ENCODE assay signal across 16 cellular contexts in genomic region chr2:219968685-219969345, GRCh38.
DNase-seq lines count a peak whose midpoint lies in the region; ATAC-seq, FAIRE-seq and TF ChIP-seq lines count a peak whose summit lies in the region.
"Had no signal": no experiment of that assay in that cellular context is flagged by ENCODE, and none has a peak within 500 bp of the region (broad histone marks: within the 10 kb centered on the region; RNA-seq: fewer than 3 reads in every experiment).

No MANE protein-coding gene starts in this region.

- intact Hi-C loops in HepG2 (cut with micrococcal nuclease; ENCODE audit: unreplicated experiment) (no loop called here), right lobe of liver (cut with DNase I) (no loop called here), esophagus muscularis mucosa (cut with DNase I) (no loop called here), body of pancreas (cut with DNase I) (no loop called here), colonic mucosa (cut with DNase I) (no loop called here)

- in situ Hi-C loops in HepG2 (cut with HindIII; ENCODE audit: extremely low pct_ligation_motif_present, low pct_unique_long_range_greater_than_20kb), result no loop called here

- no TSS peak for BruUV-seq in HepG2 (replicated peaks; lab: Mats Ljungman, UMichigan)

- H3K4me1 ChIP-seq in HepG2 (ENCODE audit: insufficient read depth, low read length), result no peaks in the 10 kb centered on the region
- no peaks in the 10 kb centered on the region for H3K4me1 ChIP-seq in right lobe of liver
- H3K4me1 ChIP-seq in esophagus muscularis mucosa, result no peaks in the 10 kb centered on the region
- no peaks in the 10 kb centered on the region for H3K4me1 ChIP-seq in body of pancreas
- no peaks in the 10 kb centered on the region for H3K4me1 ChIP-seq in colonic mucosa
- H3K4me1 ChIP-seq: stomach had no signal

- POLR2A ChIA-PET in HepG2 (lab: Yijun Ruan, JAX) (no interaction called here), RWPE1 (lab: Yijun Ruan, JAX; ENCODE audit: low non-redundant PET) (no interaction called here)

- H3K36me3 ChIP-seq in HepG2 (replicated peaks in 1 of 2; ENCODE audit: control insufficient read depth in 1 of 2, insufficient read depth in 2 of 2, low read length in 2 of 2), result no peaks in the 10 kb centered on the region
- no peaks in the 10 kb centered on the region for H3K36me3 ChIP-seq in right lobe of liver
- H3K36me3 ChIP-seq in esophagus muscularis mucosa, result no peaks in the 10 kb centered on the region
- H3K36me3 ChIP-seq in body of pancreas (replicated peaks in 1 of 2; ENCODE audit: insufficient read depth in 1 of 2, low read depth in 2 of 2), result no peaks in the 10 kb centered on the region
- H3K36me3 ChIP-seq in colonic mucosa, result no peaks in the 10 kb centered on the region
- H3K36me3 ChIP-seq: stomach had no signal

- H2AFZ ChIP-seq in HepG2 (ENCODE audit: low read length), result no peak overlapping the region

- no peak for TF ChIP-seq CTCF in HepG2 (CRISPR knock-in tag; IDR thresholded peaks at IDR 0.05)
- TF ChIP-seq CTCF in right lobe of liver (IDR thresholded peaks at IDR 0.05), result no peak
- TF ChIP-seq CTCF in RWPE1 (conservative IDR thresholded peaks at IDR 0.05; ENCODE audit: low read depth), result no peak
- TF ChIP-seq CTCF in esophagus muscularis mucosa (IDR thresholded peaks at IDR 0.05), result no peak
- no peak for TF ChIP-seq CTCF in body of pancreas (IDR thresholded peaks at IDR 0.05)
- TF ChIP-seq CTCF in colonic mucosa (IDR thresholded peaks at IDR 0.05), result no peak

- 0 out of 5 replicates have a peak, but pooled peaks cover 1 to 8% of the 10 kb centered on the region in 2 experiments for H3K27me3 ChIP-seq in HepG2 (ENCODE audit: control insufficient read depth in 1 of 2, insufficient read depth in 2 of 2, low read length in 2 of 2)
- H3K27me3 ChIP-seq in right lobe of liver, result no peaks in the 10 kb centered on the region
- H3K27me3 ChIP-seq in esophagus muscularis mucosa, result no peaks in the 10 kb centered on the region
- no peaks in the 10 kb centered on the region for H3K27me3 ChIP-seq in body of pancreas
- no peaks in the 10 kb centered on the region for H3K27me3 ChIP-seq in colonic mucosa
- H3K27me3 ChIP-seq: stomach had no signal

- TF ChIP-seq POLR2A in HepG2 (IDR thresholded peaks at IDR 0.05; ENCODE audit: insufficient read depth in 1 of 2, low read depth in 2 of 2, low read length in 2 of 2) (no peak), right lobe of liver (IDR thresholded peaks at IDR 0.05) (no peak), esophagus muscularis mucosa (IDR thresholded peaks at IDR 0.05; ENCODE audit: low read depth) (no peak), body of pancreas (IDR thresholded peaks at IDR 0.05) (no peak)

- H3K27ac ChIP-seq in HepG2 (ENCODE audit: extremely low read length, insufficient read depth, low read length) (no peak overlapping the region), right lobe of liver (no peak overlapping the region), RWPE1 (peak overlapping the region; percentile 75), esophagus muscularis mucosa (replicated peaks in 1 of 4) (no peak overlapping the region), body of pancreas (no peak overlapping the region), colonic mucosa (no peak overlapping the region)
- H3K27ac ChIP-seq: stomach had no signal

- H3K9me3 ChIP-seq in HepG2 (ENCODE audit: low read length), result no peaks in the 10 kb centered on the region
- no peaks in the 10 kb centered on the region for H3K9me3 ChIP-seq in right lobe of liver
- H3K9me3 ChIP-seq in esophagus muscularis mucosa, result no peaks in the 10 kb centered on the region
- H3K9me3 ChIP-seq in body of pancreas, result no peaks in the 10 kb centered on the region
- no peaks in the 10 kb centered on the region for H3K9me3 ChIP-seq in colonic mucosa
- H3K9me3 ChIP-seq: stomach had no signal

- TF ChIP-seq RAD21 in HepG2 (CRISPR knock-in tag; IDR thresholded peaks at IDR 0.05), result no peak

- H3K4me3 ChIP-seq in HepG2 (replicated peaks in 1 of 3; ENCODE audit: insufficient read depth in 1 of 3, low read depth in 2 of 3, low read length in 3 of 3), result no peak overlapping the region
- no peak overlapping the region for H3K4me3 ChIP-seq in right lobe of liver
- H3K4me3 ChIP-seq in esophagus muscularis mucosa, result no peak overlapping the region
- H3K4me3 ChIP-seq in body of pancreas, result no peak overlapping the region
- H3K4me3 ChIP-seq in colonic mucosa, result no peak overlapping the region
- H3K4me3 ChIP-seq: stomach had no signal

- H3K9ac ChIP-seq in HepG2 (ENCODE audit: insufficient read depth, low read depth, low read length), result no peak overlapping the region
- H3K9ac ChIP-seq in colonic mucosa (ENCODE audit: low read depth in 2 of 2, low read length in 2 of 2), result no peak overlapping the region

- no peak for DNase-seq in HepG2 (ENCODE audit: low spot score)
- no peak for DNase-seq in right lobe of liver
- DNase-seq in RWPE1 (ENCODE audit: low spot score), result peak; percentile 96
- DNase-seq in esophagus muscularis mucosa (ENCODE audit: extremely low spot score), result peak; percentile 82
- no peak for DNase-seq in body of pancreas
- no peak for DNase-seq in SHP77 treated with DMSO at 0.1 percent for 48 hours (lab: John Stamatoyannopoulos, UW)
- DNase-seq in colonic mucosa, result no peak
- DNase-seq: activated CD4-positive, CD25-positive, alpha-beta regulatory T cell; activated naive CD4-positive, alpha-beta T cell treated with anti-CD3 and anti-CD28 coated beads, Interleukin-2, amount 50 U/mL, for 16 hours; cerebellar nuclear complex; COR-L47; NCI-H1105 treated with DMSO at 0.1 percent for 48 hours; NCI-H2227 treated with DMSO at 0.1 percent for 48 hours; stomach had no signal

- no peak for FAIRE-seq in HepG2 (lab: Jason Lieb, UNC)
- FAIRE-seq: A204.1 had no signal

- ATAC-seq in HepG2, result no peak
- no peak for ATAC-seq in right lobe of liver
- no peak for ATAC-seq in body of pancreas
- ATAC-seq in HG03045 (IDR thresholded peaks at IDR 0.05; ENCODE audit: unreplicated experiment), result no peak

- CTCF ChIA-PET in HepG2 (lab: Yijun Ruan, JAX; ENCODE audit: low intra/inter-chr PET ratio, low total read pairs) (no interaction called here), RWPE1 (lab: Yijun Ruan, JAX) (interaction anchor here (0.6 kb wide), 2 partner anchors 439 to 850 kb away, joined by 3 to 4 read pairs; no protein-coding TSS in a partner anchor)

- H4K20me1 ChIP-seq in HepG2 (ENCODE audit: insufficient read depth, low read length), result no peaks in the 10 kb centered on the region

- no peaks in the 10 kb centered on the region for H3K79me2 ChIP-seq in HepG2 (ENCODE audit: insufficient read depth, low read length)

- WGBS in HepG2 (ENCODE audit: low lambda C conversion rate), result 7% methylated on average over 6 of the region's 6 CpGs
- 33% methylated on average over 6 of the region's 6 CpGs for WGBS in right lobe of liver (ENCODE audit: insufficient coverage, low coverage, low lambda C conversion rate, missing lambda C conversion rate)
- WGBS in esophagus muscularis mucosa, result 82% methylated on average over 6 of the region's 6 CpGs
- 78 to 81% methylated on average over 6 of the region's 6 CpGs for WGBS in body of pancreas, 2 donors

- no peak for TF ChIP-seq EP300 in HepG2 (IDR thresholded peaks at IDR 0.05; ENCODE audit: low read depth in 2 of 2, low read length in 2 of 2)
- no peak for TF ChIP-seq EP300 in HepG2 (CRISPR knock-in tag; IDR thresholded peaks at IDR 0.05; ENCODE audit: borderline replicate concordance)
- TF ChIP-seq EP300 in esophagus muscularis mucosa (IDR thresholded peaks at IDR 0.05), result no peak

- no peak overlapping the region for H3K4me2 ChIP-seq in HepG2 (ENCODE audit: low read depth, low read length)

TF ChIP-seq in HepG2, 621 proteins besides CTCF, POLR2A, EP300 and RAD21:
- TF ChIP-seq ZNF281 (CRISPR knock-in tag; IDR thresholded peaks at IDR 0.05; ENCODE audit: borderline replicate concordance) (no peak), RAD51 (IDR thresholded peaks at IDR 0.05; ENCODE audit: borderline replicate concordance) (peak; percentile 20; the same call in 1 of the 2 replicates), SKI (IDR thresholded peaks at IDR 0.05; ENCODE audit: partially characterized antibody) (no peak), MAFF (IDR thresholded peaks at IDR 0.05; ENCODE audit: low read depth, low read length) (no peak), USF2 (IDR thresholded peaks at IDR 0.05; ENCODE audit: low read depth, low read length) (peak; percentile 47; the same call in 1 of the 2 replicates), USF2 (CRISPR knock-in tag; IDR thresholded peaks at IDR 0.05; ENCODE audit: borderline replicate concordance) (no peak), ZNF501 (CRISPR knock-in tag; IDR thresholded peaks at IDR 0.05) (no peak)

Comparison
In these comparisons a context has a peak if more than half of its experiments do, and no peak if none do; other contexts are left out.
1. DNase-seq: peak in RWPE1 (single experiment) and esophagus muscularis mucosa (single experiment); none in HepG2 (single experiment), right lobe of liver (0 of 3), body of pancreas (0 of 4), SHP77 treated with DMSO at 0.1 percent for 48 hours (single experiment) and colonic mucosa (single experiment).